ENCODE assay signal across 1 cellular context in genomic region chr15:60370804-60371700, GRCh38.
TF ChIP-seq lines count a peak whose summit lies in the region.

No MANE protein-coding gene starts in this region.

TF ChIP-seq in HepG2, 621 proteins besides CTCF, POLR2A, EP300 and RAD21 (continued from another document):
- TF ChIP-seq, protein P1, sequence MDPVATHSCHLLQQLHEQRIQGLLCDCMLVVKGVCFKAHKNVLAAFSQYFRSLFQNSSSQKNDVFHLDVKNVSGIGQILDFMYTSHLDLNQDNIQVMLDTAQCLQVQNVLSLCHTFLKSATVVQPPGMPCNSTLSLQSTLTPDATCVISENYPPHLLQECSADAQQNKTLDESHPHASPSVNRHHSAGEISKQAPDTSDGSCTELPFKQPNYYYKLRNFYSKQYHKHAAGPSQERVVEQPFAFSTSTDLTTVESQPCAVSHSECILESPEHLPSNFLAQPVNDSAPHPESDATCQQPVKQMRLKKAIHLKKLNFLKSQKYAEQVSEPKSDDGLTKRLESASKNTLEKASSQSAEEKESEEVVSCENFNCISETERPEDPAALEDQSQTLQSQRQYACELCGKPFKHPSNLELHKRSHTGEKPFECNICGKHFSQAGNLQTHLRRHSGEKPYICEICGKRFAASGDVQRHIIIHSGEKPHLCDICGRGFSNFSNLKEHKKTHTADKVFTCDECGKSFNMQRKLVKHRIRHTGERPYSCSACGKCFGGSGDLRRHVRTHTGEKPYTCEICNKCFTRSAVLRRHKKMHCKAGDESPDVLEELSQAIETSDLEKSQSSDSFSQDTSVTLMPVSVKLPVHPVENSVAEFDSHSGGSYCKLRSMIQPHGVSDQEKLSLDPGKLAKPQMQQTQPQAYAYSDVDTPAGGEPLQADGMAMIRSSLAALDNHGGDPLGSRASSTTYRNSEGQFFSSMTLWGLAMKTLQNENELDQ (CRISPR knock-in tag; IDR thresholded peaks at IDR 0.05; ENCODE audit: borderline replicate concordance) = no peak
- TF ChIP-seq CAMTA2 (CRISPR knock-in tag; IDR thresholded peaks at IDR 0.05; ENCODE audit: borderline replicate concordance) (no peak), MEIS2 (CRISPR knock-in tag; IDR thresholded peaks at IDR 0.05) (no peak), ZNF878 (CRISPR knock-in tag; IDR thresholded peaks at IDR 0.05) (no peak), HOMEZ (CRISPR knock-in tag; IDR thresholded peaks at IDR 0.05; ENCODE audit: low read depth) (peak; percentile 72), SP1 (IDR thresholded peaks at IDR 0.05) (no peak), SP1 (CRISPR knock-in tag; IDR thresholded peaks at IDR 0.05) (no peak), KLF13 (CRISPR knock-in tag; IDR thresholded peaks at IDR 0.05) (no peak), GATAD2A (CRISPR knock-in tag; IDR thresholded peaks at IDR 0.05) (0 out of 2 replicates have a peak, but pooled peaks have one; percentile 23), NFE2 (CRISPR knock-in tag; IDR thresholded peaks at IDR 0.05) (peak; percentile 57; the same call in 1 of the 2 replicates), SMAD3 (CRISPR knock-in tag; IDR thresholded peaks at IDR 0.05) (no peak), ETV5 (CRISPR knock-in tag; IDR thresholded peaks at IDR 0.05; ENCODE audit: borderline replicate concordance) (peak; percentile 53; the same call in 1 of the 2 replicates), ARID5B (CRISPR knock-in tag; IDR thresholded peaks at IDR 0.05) (0 out of 2 replicates have a peak, but pooled peaks have one; percentile 28), MAF1 (CRISPR knock-in tag; IDR thresholded peaks at IDR 0.05; ENCODE audit: borderline replicate concordance) (no peak), ARNTL (CRISPR knock-in tag; IDR thresholded peaks at IDR 0.05) (no peak), ZNF614 (CRISPR knock-in tag; IDR thresholded peaks at IDR 0.05; ENCODE audit: borderline replicate concordance) (0 out of 2 replicates have a peak, but pooled peaks have one; percentile 19), ZNF10 (CRISPR knock-in tag; IDR thresholded peaks at IDR 0.05; ENCODE audit: borderline replicate concordance, low read depth) (no peak), STAG1 (CRISPR knock-in tag; IDR thresholded peaks at IDR 0.05) (no peak), MTERF4 (CRISPR knock-in tag; IDR thresholded peaks at IDR 0.05) (no peak), TEAD3 (CRISPR knock-in tag; optimal IDR thresholded peaks at IDR 0.05; ENCODE audit: borderline replicate concordance) (peak; percentile 31), ZSCAN12 (CRISPR knock-in tag; IDR thresholded peaks at IDR 0.05) (no peak), SOX13 (IDR thresholded peaks at IDR 0.05) (no peak), SOX13 (CRISPR knock-in tag; conservative IDR thresholded peaks at IDR 0.05 in 1 of 2, IDR thresholded peaks at IDR 0.05 in 1 of 2) (peak in 1 of 2 experiments; percentile 43; a peak in 1 of 4 replicates)
- TF ChIP-seq, protein P2, sequence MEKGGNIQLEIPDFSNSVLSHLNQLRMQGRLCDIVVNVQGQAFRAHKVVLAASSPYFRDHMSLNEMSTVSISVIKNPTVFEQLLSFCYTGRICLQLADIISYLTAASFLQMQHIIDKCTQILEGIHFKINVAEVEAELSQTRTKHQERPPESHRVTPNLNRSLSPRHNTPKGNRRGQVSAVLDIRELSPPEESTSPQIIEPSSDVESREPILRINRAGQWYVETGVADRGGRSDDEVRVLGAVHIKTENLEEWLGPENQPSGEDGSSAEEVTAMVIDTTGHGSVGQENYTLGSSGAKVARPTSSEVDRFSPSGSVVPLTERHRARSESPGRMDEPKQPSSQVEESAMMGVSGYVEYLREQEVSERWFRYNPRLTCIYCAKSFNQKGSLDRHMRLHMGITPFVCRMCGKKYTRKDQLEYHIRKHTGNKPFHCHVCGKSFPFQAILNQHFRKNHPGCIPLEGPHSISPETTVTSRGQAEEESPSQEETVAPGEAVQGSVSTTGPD (CRISPR knock-in tag; IDR thresholded peaks at IDR 0.05) = no peak
- TF ChIP-seq, protein P3, sequence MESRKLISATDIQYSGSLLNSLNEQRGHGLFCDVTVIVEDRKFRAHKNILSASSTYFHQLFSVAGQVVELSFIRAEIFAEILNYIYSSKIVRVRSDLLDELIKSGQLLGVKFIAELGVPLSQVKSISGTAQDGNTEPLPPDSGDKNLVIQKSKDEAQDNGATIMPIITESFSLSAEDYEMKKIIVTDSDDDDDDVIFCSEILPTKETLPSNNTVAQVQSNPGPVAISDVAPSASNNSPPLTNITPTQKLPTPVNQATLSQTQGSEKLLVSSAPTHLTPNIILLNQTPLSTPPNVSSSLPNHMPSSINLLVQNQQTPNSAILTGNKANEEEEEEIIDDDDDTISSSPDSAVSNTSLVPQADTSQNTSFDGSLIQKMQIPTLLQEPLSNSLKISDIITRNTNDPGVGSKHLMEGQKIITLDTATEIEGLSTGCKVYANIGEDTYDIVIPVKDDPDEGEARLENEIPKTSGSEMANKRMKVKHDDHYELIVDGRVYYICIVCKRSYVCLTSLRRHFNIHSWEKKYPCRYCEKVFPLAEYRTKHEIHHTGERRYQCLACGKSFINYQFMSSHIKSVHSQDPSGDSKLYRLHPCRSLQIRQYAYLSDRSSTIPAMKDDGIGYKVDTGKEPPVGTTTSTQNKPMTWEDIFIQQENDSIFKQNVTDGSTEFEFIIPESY (CRISPR knock-in tag; IDR thresholded peaks at IDR 0.05) = peak; percentile 71
